ENCODE assay signal across 8 cellular contexts in the genomic region with DNA sequence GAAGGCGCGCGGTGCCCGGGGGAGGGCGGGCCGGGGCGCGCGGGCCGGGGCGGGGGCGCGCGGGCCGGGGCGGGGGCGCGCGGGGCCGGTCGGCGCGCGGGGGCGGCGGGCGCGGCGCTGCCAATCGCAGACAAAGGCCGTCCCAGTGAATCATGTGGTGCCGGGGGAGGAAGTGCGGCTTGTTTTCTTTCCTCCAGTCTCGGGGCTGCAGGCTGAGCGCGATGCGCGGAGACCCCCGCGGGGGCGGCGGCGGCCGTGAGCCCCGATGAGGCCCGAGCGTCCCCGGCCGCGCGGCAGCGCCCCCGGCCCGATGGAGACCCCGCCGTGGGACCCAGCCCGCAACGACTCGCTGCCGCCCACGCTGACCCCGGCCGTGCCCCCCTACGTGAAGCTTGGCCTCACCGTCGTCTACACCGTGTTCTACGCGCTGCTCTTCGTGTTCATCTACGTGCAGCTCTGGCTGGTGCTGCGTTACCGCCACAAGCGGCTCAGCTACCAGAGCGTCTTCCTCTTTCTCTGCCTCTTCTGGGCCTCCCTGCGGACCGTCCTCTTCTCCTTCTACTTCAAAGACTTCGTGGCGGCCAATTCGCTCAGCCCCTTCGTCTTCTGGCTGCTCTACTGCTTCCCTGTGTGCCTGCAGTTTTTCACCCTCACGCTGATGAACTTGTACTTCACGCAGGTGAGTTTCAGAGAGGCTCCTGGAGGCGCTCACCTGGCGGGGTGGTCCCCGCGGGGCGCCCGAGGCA. TPM values are rescaled to one million over a fixed set of nuclear protein-coding genes. Genes with fewer than 3 reads are reported as not detected.
DNase-seq lines count a peak whose midpoint lies in the region; ATAC-seq, FAIRE-seq and TF ChIP-seq lines count a peak whose summit lies in the region.

A gene with protein sequence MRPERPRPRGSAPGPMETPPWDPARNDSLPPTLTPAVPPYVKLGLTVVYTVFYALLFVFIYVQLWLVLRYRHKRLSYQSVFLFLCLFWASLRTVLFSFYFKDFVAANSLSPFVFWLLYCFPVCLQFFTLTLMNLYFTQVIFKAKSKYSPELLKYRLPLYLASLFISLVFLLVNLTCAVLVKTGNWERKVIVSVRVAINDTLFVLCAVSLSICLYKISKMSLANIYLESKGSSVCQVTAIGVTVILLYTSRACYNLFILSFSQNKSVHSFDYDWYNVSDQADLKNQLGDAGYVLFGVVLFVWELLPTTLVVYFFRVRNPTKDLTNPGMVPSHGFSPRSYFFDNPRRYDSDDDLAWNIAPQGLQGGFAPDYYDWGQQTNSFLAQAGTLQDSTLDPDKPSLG (plus strand): TSS at position 182 of the 746 bp plus-strand sequence. CDS start 84 bp downstream, at position 266.

- peak within 1 kb of the TSS; percentile 97 for H3K4me2 ChIP-seq in astrocyte (ENCODE audit: low read length)

- peaks cover 7% of the 10 kb centered on the region for H3K79me2 ChIP-seq in astrocyte (ENCODE audit: insufficient read depth, low read length)

- ATAC-seq in GM21423 (IDR thresholded peaks at IDR 0.05; ENCODE audit: unreplicated experiment): peak; percentile 57

- H3K9ac ChIP-seq in HUES64 (ENCODE audit: low read depth, low read length): peak within 1 kb of the TSS; percentile 83
- H3K9ac ChIP-seq in astrocyte (ENCODE audit: low read length): peak within 1 kb of the TSS; percentile 79

- peak within 1 kb of the TSS; percentile 80 for H3K4me3 ChIP-seq in HUES64 (ENCODE audit: low read length)
- peak within 1 kb of the TSS; percentile 78 for H3K4me3 ChIP-seq in astrocyte (ENCODE audit: insufficient read depth, low read depth, low read length)
- peak within 1 kb of the TSS; percentile 82 for H3K4me3 ChIP-seq in retinal pigment epithelial cell (ENCODE audit: low read length)

- no peak for TF ChIP-seq CTCF in astrocyte (IDR thresholded peaks at IDR 0.05; ENCODE audit: insufficient read depth, low read depth, low read length)
- no peak for TF ChIP-seq CTCF in retinal pigment epithelial cell (conservative IDR thresholded peaks at IDR 0.05; ENCODE audit: low read depth, low read length)

- 1% methylated on average over 76 of the region's 89 CpGs for WGBS in HUES64

- no peaks in the 10 kb centered on the region for H3K36me3 ChIP-seq in HUES64 (ENCODE audit: insufficient read depth, low read length)
- no peaks in the 10 kb centered on the region for H3K36me3 ChIP-seq in astrocyte (ENCODE audit: insufficient read depth, low read length)

- H3K36me3 Mint-ChIP-seq in T-helper 1 cell treated with Interleukin-12 subunit alpha and Interleukin-12 subunit beta and Interleukin-4 antibody, amounts not matched to agents 30 μg/mL and 1 μg/mL, for 36 hours (ENCODE audit: low read depth): peaks cover 2% of the 10 kb centered on the region
- H3K36me3 Mint-ChIP-seq in astrocyte (ENCODE audit: low read depth, unreplicated experiment): peaks cover 11% of the 10 kb centered on the region

- H3K4me1 Mint-ChIP-seq in T-helper 1 cell treated with Interleukin-12 subunit alpha and Interleukin-12 subunit beta and Interleukin-4 antibody, amounts not matched to agents 30 μg/mL and 1 μg/mL, for 36 hours (ENCODE audit: low read depth): peaks cover 9% of the 10 kb centered on the region
- peaks cover 6% of the 10 kb centered on the region for H3K4me1 Mint-ChIP-seq in astrocyte (ENCODE audit: low read depth, unreplicated experiment)

- peaks cover 54% of the 10 kb centered on the region for H3K27me3 Mint-ChIP-seq in T-helper 1 cell treated with Interleukin-12 subunit alpha and Interleukin-12 subunit beta and Interleukin-4 antibody, amounts not matched to agents 30 μg/mL and 1 μg/mL, for 36 hours (ENCODE audit: low read depth)
- H3K27me3 Mint-ChIP-seq in astrocyte (ENCODE audit: low read depth, unreplicated experiment): peaks cover 34% of the 10 kb centered on the region

- no peaks in the 10 kb centered on the region for H3K9me3 ChIP-seq in HUES64 (ENCODE audit: insufficient read depth, low read depth, low read length)
- no peaks in the 10 kb centered on the region for H3K9me3 ChIP-seq in astrocyte (ENCODE audit: insufficient read depth, low read depth, low read length)

- H3K4me1 ChIP-seq in HUES64 (ENCODE audit: insufficient read depth, low read length): peaks cover 4% of the 10 kb centered on the region; the same call in 1 of the 2 replicates
- peaks cover 11% of the 10 kb centered on the region for H3K4me1 ChIP-seq in astrocyte (ENCODE audit: insufficient read depth, low read length)

- H3K4me3 Mint-ChIP-seq in T-helper 1 cell treated with Interleukin-12 subunit alpha and Interleukin-12 subunit beta and Interleukin-4 antibody, amounts not matched to agents 30 μg/mL and 1 μg/mL, for 36 hours: peak within 1 kb of the TSS; percentile 94
- H3K4me3 Mint-ChIP-seq in astrocyte (ENCODE audit: unreplicated experiment): peak within 1 kb of the TSS; percentile 100

- peak within 1 kb of the TSS; percentile 61 for H3K27ac Mint-ChIP-seq in T-helper 1 cell treated with Interleukin-12 subunit alpha and Interleukin-12 subunit beta and Interleukin-4 antibody, amounts not matched to agents 30 μg/mL and 1 μg/mL, for 36 hours
- H3K27ac Mint-ChIP-seq in astrocyte (ENCODE audit: unreplicated experiment): peak within 1 kb of the TSS; percentile 48

- H3K27me3 ChIP-seq in HUES64 (ENCODE audit: insufficient read depth, low read length) (peaks cover 60% of the 10 kb centered on the region), astrocyte (ENCODE audit: insufficient read depth, low read length) (peaks cover 32% of the 10 kb centered on the region)

- no peak for FAIRE-seq in astrocyte (lab: Jason Lieb, UNC)

- DNase-seq in DMS79 treated with DMSO at 0.1 percent for 48 hours (lab: John Stamatoyannopoulos, UW): peak; percentile 33
- DNase-seq in astrocyte (ENCODE audit: low read depth): peak; percentile 44
- peak; percentile 56 to 62 for DNase-seq in hippocampal formation (lab: John Stamatoyannopoulos, UW)
- no peak for DNase-seq in retinal pigment epithelial cell (ENCODE audit: low read depth)
- DNase-seq in OCI-M2 (lab: John Stamatoyannopoulos, UW; ENCODE audit: unreplicated experiment): no peak

- H3K9me3 Mint-ChIP-seq in T-helper 1 cell treated with Interleukin-12 subunit alpha and Interleukin-12 subunit beta and Interleukin-4 antibody, amounts not matched to agents 30 μg/mL and 1 μg/mL, for 36 hours: no peaks in the 10 kb centered on the region
- H3K9me3 Mint-ChIP-seq in astrocyte (ENCODE audit: unreplicated experiment): no peaks in the 10 kb centered on the region

- peaks cover 30% of the 10 kb centered on the region for H4K20me1 ChIP-seq in astrocyte (ENCODE audit: insufficient read depth, low read length)

- no peak within 1 kb of the TSS for H3K27ac ChIP-seq in HUES64 (ENCODE audit: low read depth, low read length)
- peak within 1 kb of the TSS; percentile 22 for H3K27ac ChIP-seq in astrocyte (ENCODE audit: low read depth, low read length)

- peak within 1 kb of the TSS; percentile 98 for H2AFZ ChIP-seq in astrocyte (ENCODE audit: low read depth, low read length)

RNA-seq across cellular contexts. Expression of the gene that starts here (rescaled TPM):
- 4.2 TPM for polyA plus RNA-seq in HUES64 (2013, experiment 1 of 2)
- polyA plus RNA-seq in HUES64 (2013, experiment 2 of 2): 5.5 TPM
- 12.9 and 13.1 TPM in 2 replicates for total RNA-seq in astrocyte

Comparison
In these comparisons a context has a peak if more than half of its experiments do, and no peak if none do; other contexts are left out.
1. DNase-seq: peak in DMS79 treated with DMSO at 0.1 percent for 48 hours (single experiment), astrocyte (single experiment) and hippocampal formation (2 of 2); none in retinal pigment epithelial cell (single experiment) and OCI-M2 (single experiment).
2. Peak in every context shown above with its lines, with median percentiles within 50 percentile points of each other: H3K4me3 ChIP-seq.